Comparison of ENCODE assay signal across 1 cellular context in the genomic region with DNA sequence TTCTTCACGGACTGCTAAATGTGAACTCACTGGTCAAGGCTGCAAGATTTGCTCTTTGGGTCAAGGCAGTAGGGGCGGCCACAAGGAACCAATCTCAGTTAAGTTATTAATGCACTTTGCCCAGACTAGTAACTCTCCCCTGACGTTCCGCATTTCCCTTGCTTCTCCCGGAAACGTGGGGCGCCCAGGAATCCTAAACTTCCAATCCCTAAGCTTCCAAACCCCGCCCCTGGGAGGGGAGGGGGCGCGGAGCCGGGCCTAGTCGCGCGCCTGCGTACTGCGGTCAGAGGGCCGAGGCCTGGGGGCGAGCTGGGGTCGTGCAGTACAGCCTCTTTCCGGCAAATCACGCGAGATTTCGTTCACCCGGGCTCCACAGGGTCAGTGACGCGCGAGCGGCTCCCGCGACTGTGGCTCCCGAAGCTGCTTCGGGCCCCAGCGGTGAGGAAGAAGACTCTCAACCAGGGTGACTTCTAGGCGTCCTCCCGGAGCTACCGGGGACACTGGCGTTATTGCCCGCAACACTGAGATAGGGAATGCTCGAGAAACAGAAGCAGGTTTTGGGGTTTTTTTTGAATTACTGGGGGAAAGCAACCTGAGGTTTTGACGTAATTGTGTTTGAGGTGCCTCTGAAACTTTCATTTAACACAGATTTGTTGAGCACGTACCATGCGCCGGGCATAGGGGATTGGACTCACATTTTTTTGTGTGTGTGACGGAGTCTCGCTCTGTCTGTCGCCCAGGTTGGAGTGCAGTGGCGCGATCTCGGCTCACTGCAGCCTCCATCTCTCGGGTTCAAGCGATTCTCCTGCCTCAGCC.
TF ChIP-seq lines count a peak whose summit lies in the region.

PTGR2 (plus strand) TSS at position 265 of the 816 bp plus-strand sequence. CDS start 7,032 bp downstream, outside the sequence.

TF ChIP-seq in K562, 482 proteins besides CTCF, POLR2A, EP300 and RAD21 (continued from another document and continues in another):
- TF ChIP-seq, protein P1, sequence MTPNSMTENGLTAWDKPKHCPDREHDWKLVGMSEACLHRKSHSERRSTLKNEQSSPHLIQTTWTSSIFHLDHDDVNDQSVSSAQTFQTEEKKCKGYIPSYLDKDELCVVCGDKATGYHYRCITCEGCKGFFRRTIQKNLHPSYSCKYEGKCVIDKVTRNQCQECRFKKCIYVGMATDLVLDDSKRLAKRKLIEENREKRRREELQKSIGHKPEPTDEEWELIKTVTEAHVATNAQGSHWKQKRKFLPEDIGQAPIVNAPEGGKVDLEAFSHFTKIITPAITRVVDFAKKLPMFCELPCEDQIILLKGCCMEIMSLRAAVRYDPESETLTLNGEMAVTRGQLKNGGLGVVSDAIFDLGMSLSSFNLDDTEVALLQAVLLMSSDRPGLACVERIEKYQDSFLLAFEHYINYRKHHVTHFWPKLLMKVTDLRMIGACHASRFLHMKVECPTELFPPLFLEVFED (CRISPR knock-in tag; conservative IDR thresholded peaks at IDR 0.05): no peak
- no peak for TF ChIP-seq ZZZ3 (IDR thresholded peaks at IDR 0.05)
- TF ChIP-seq ZC3H11A (IDR thresholded peaks at IDR 0.05; ENCODE audit: low read depth, low read length): no peak
- TF ChIP-seq ZNF277 (CRISPR knock-in tag; IDR thresholded peaks at IDR 0.05; ENCODE audit: borderline replicate concordance): no peak
- TF ChIP-seq POLR2G (IDR thresholded peaks at IDR 0.05; ENCODE audit: low read depth, low read length): peak; percentile 88
- TF ChIP-seq, protein P2, sequence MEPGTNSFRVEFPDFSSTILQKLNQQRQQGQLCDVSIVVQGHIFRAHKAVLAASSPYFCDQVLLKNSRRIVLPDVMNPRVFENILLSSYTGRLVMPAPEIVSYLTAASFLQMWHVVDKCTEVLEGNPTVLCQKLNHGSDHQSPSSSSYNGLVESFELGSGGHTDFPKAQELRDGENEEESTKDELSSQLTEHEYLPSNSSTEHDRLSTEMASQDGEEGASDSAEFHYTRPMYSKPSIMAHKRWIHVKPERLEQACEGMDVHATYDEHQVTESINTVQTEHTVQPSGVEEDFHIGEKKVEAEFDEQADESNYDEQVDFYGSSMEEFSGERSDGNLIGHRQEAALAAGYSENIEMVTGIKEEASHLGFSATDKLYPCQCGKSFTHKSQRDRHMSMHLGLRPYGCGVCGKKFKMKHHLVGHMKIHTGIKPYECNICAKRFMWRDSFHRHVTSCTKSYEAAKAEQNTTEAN (CRISPR knock-in tag; IDR thresholded peaks at IDR 0.05): no peak; the same call in 1 of the 2 replicates
- no peak for TF ChIP-seq ATF1 (CRISPR knock-in tag; IDR thresholded peaks at IDR 0.05)
- TF ChIP-seq ATF1 (tag; IDR thresholded peaks at IDR 0.05): peak; percentile 72
- no peak for TF ChIP-seq THAP12 (CRISPR knock-in tag; IDR thresholded peaks at IDR 0.05)
- TF ChIP-seq ZBTB49 (CRISPR knock-in tag; IDR thresholded peaks at IDR 0.05; ENCODE audit: borderline replicate concordance): no peak
- TF ChIP-seq RNF219 (CRISPR knock-in tag; IDR thresholded peaks at IDR 0.05): no peak
- no peak for TF ChIP-seq ZNF79 (CRISPR knock-in tag; IDR thresholded peaks at IDR 0.05; ENCODE audit: low read depth)
- no peak for TF ChIP-seq EZH2 (IDR thresholded peaks at IDR 0.05; ENCODE audit: borderline replicate concordance, low read depth, low read length)
- TF ChIP-seq, protein P3, sequence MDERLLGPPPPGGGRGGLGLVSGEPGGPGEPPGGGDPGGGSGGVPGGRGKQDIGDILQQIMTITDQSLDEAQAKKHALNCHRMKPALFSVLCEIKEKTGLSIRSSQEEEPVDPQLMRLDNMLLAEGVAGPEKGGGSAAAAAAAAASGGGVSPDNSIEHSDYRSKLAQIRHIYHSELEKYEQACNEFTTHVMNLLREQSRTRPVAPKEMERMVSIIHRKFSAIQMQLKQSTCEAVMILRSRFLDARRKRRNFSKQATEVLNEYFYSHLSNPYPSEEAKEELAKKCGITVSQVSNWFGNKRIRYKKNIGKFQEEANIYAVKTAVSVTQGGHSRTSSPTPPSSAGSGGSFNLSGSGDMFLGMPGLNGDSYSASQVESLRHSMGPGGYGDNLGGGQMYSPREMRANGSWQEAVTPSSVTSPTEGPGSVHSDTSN (CRISPR knock-in tag; IDR thresholded peaks at IDR 0.05; ENCODE audit: low read depth): no peak
- TF ChIP-seq, protein P3 (tag; conservative IDR thresholded peaks at IDR 0.05; ENCODE audit: low read depth): no peak
- TF ChIP-seq, protein P4, sequence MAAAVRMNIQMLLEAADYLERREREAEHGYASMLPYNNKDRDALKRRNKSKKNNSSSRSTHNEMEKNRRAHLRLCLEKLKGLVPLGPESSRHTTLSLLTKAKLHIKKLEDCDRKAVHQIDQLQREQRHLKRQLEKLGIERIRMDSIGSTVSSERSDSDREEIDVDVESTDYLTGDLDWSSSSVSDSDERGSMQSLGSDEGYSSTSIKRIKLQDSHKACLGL (CRISPR knock-in tag; IDR thresholded peaks at IDR 0.05; ENCODE audit: borderline replicate concordance, poor library complexity, severe bottlenecking): no peak
- peak; percentile 95 for TF ChIP-seq CHD2 (IDR thresholded peaks at IDR 0.05; ENCODE audit: low read depth, low read length)
- no peak for TF ChIP-seq MTA1 (IDR thresholded peaks at IDR 0.05; ENCODE audit: borderline replicate concordance)
- TF ChIP-seq NCOA1 (IDR thresholded peaks at IDR 0.05; ENCODE audit: low read depth): no peak
- TF ChIP-seq HMG20B (CRISPR knock-in tag; IDR thresholded peaks at IDR 0.05): no peak
- TF ChIP-seq ELF1 (tag; IDR thresholded peaks at IDR 0.05): peak; percentile 44; the same call in 1 of the 2 replicates
- TF ChIP-seq RAD51 (IDR thresholded peaks at IDR 0.05; ENCODE audit: borderline replicate concordance, low read depth): no peak
- TF ChIP-seq MTA3 (IDR thresholded peaks at IDR 0.05; ENCODE audit: borderline replicate concordance): peak; percentile 56; the same call in 1 of the 2 replicates
- no peak for TF ChIP-seq RBM22 (IDR thresholded peaks at IDR 0.05; ENCODE audit: low read depth, low read length, poor library complexity, severe bottlenecking)
- TF ChIP-seq, protein P5, sequence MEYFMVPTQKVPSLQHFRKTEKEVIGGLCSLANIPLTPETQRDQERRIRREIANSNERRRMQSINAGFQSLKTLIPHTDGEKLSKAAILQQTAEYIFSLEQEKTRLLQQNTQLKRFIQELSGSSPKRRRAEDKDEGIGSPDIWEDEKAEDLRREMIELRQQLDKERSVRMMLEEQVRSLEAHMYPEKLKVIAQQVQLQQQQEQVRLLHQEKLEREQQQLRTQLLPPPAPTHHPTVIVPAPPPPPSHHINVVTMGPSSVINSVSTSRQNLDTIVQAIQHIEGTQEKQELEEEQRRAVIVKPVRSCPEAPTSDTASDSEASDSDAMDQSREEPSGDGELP (CRISPR knock-in tag; IDR thresholded peaks at IDR 0.05; ENCODE audit: borderline replicate concordance): peak; percentile 43; the same call in 1 of the 2 replicates
- TF ChIP-seq, protein P6, sequence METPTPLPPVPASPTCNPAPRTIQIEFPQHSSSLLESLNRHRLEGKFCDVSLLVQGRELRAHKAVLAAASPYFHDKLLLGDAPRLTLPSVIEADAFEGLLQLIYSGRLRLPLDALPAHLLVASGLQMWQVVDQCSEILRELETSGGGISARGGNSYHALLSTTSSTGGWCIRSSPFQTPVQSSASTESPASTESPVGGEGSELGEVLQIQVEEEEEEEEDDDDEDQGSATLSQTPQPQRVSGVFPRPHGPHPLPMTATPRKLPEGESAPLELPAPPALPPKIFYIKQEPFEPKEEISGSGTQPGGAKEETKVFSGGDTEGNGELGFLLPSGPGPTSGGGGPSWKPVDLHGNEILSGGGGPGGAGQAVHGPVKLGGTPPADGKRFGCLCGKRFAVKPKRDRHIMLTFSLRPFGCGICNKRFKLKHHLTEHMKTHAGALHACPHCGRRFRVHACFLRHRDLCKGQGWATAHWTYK (CRISPR knock-in tag; IDR thresholded peaks at IDR 0.05): no peak
- no peak for TF ChIP-seq ATF6 (CRISPR knock-in tag; IDR thresholded peaks at IDR 0.05)
- TF ChIP-seq GABPB2 (CRISPR knock-in tag; conservative IDR thresholded peaks at IDR 0.05): no peak
- TF ChIP-seq SMC3 (conservative IDR thresholded peaks at IDR 0.05; ENCODE audit: insufficient read depth, low read depth, low read length): no peak
- no peak for TF ChIP-seq NEUROD1 (IDR thresholded peaks at IDR 0.05; ENCODE audit: borderline replicate concordance, low read depth, low read length, partially characterized antibody)
- no peak for TF ChIP-seq FOXP1 (CRISPR knock-in tag; IDR thresholded peaks at IDR 0.05)
- TF ChIP-seq SP2 (IDR thresholded peaks at IDR 0.05; ENCODE audit: extremely low read depth, low read depth, low read length, poor library complexity, severe bottlenecking): no peak
- peak; percentile 68 for TF ChIP-seq KDM5B (IDR thresholded peaks at IDR 0.05; ENCODE audit: insufficient replicate concordance, low read depth, low read length)
